8 cellular contexts compared by ENCODE assay signal in genomic region chr4:112514449-112515277, GRCh38. TPM values are rescaled to one million over a fixed set of nuclear protein-coding genes. Genes with fewer than 3 reads are reported as not detected.
A peak's percentile ranks its signal among the peaks of the same experiment; 100 is the strongest.
DNase-seq lines count a peak whose midpoint lies in the region; TF ChIP-seq lines count a peak whose summit lies in the region.

No MANE protein-coding gene starts in this region.

- H4K91ac ChIP-seq in trophoblast cell (ENCODE audit: low read depth, low read length), result no peak overlapping the region

- no peak overlapping the region for H3K4ac ChIP-seq in trophoblast cell (ENCODE audit: low read depth, low read length)

- no peaks in the 10 kb centered on the region for H3K79me1 ChIP-seq in trophoblast cell (ENCODE audit: low read length)

- H2BK5ac ChIP-seq in trophoblast cell (ENCODE audit: low read depth, low read length, poor library complexity), result no peak overlapping the region

- H3K4me1 ChIP-seq in NT2/D1 (ENCODE audit: insufficient read depth, insufficient read length) (peaks cover 4% of the 10 kb centered on the region), trophoblast cell (ENCODE audit: control insufficient read depth in 1 of 2, insufficient read depth in 2 of 2, low read length in 2 of 2) (peaks cover 22 to 24% of the 10 kb centered on the region in 2 experiments)

- H3K27me3 ChIP-seq in NT2/D1 (ENCODE audit: insufficient read depth, insufficient read length), result peaks cover 100% of the 10 kb centered on the region
- H3K27me3 ChIP-seq in trophoblast cell (ENCODE audit: insufficient read depth, low read length), result peaks cover 67% of the 10 kb centered on the region

- TF ChIP-seq CTCF in HFFc6 (IDR thresholded peaks at IDR 0.05) (no peak), epithelial cell of proximal tubule (conservative IDR thresholded peaks at IDR 0.05; ENCODE audit: low read depth, low read length) (no peak)

- H3K27ac ChIP-seq in trophoblast cell (ENCODE audit: low read depth, low read length), result no peak overlapping the region

- H3K14ac ChIP-seq in trophoblast cell (ENCODE audit: low read length), result no peak overlapping the region

- H3K36me3 ChIP-seq in NT2/D1 (ENCODE audit: insufficient read depth, insufficient read length, low read length) (no peaks in the 10 kb centered on the region), trophoblast cell (ENCODE audit: control insufficient read depth in 1 of 2, insufficient read depth in 2 of 2, low read length in 2 of 2) (no peaks in the 10 kb centered on the region)

- no CpG with 5 or more reads among the region's 67 CpGs for WGBS in trophoblast cell (ENCODE audit: extremely low coverage, insufficient coverage, insufficient read length)

- no peaks in the 10 kb centered on the region for H3K79me2 ChIP-seq in trophoblast cell (ENCODE audit: control insufficient read depth, insufficient read depth, low read length, poor library complexity)

- no peak overlapping the region for H2AK5ac ChIP-seq in trophoblast cell (ENCODE audit: low read length)

- H3K27me3 Mint-ChIP-seq in activated T-cell treated with anti-CD3 and anti-CD28 coated beads, Interleukin-2, amount 50 U/mL, for 24 hours, result peaks cover 93% of the 10 kb centered on the region
- H3K27me3 Mint-ChIP-seq in HFFc6 (ENCODE audit: insufficient read depth), result peaks cover 71% of the 10 kb centered on the region

- H3K27ac Mint-ChIP-seq in activated T-cell treated with anti-CD3 and anti-CD28 coated beads, Interleukin-2, amount 50 U/mL, for 24 hours, result peak overlapping the region; percentile 24
- H3K27ac Mint-ChIP-seq in HFFc6, result no peak overlapping the region

- no peak overlapping the region for H2BK12ac ChIP-seq in trophoblast cell (ENCODE audit: low read length)

- peak overlapping the region; percentile 99 for H3K4me2 ChIP-seq in trophoblast cell (ENCODE audit: low read length)

- H2AFZ ChIP-seq in trophoblast cell (ENCODE audit: insufficient read depth, low read length, poor library complexity), result peak overlapping the region; percentile 59

- H3K4me3 ChIP-seq in NT2/D1 (ENCODE audit: insufficient read length, low read depth) (peak overlapping the region; percentile 46), epithelial cell of proximal tubule (ENCODE audit: low read depth, low read length) (peak overlapping the region; percentile 54), trophoblast cell (ENCODE audit: low read depth, low read length) (peak overlapping the region; percentile 66)

- H2BK120ac ChIP-seq in trophoblast cell (ENCODE audit: insufficient read depth, low read length, poor library complexity), result no peak overlapping the region

- no peak overlapping the region for H3K18ac ChIP-seq in trophoblast cell (ENCODE audit: low read length)

- H3K36me3 Mint-ChIP-seq in activated T-cell treated with anti-CD3 and anti-CD28 coated beads, Interleukin-2, amount 50 U/mL, for 24 hours (ENCODE audit: low read depth), result peaks cover 2% of the 10 kb centered on the region
- 0 out of 2 replicates have a peak, but pooled peaks cover 9% of the 10 kb centered on the region for H3K36me3 Mint-ChIP-seq in HFFc6 (ENCODE audit: low read depth)

- H3K9ac ChIP-seq in NT2/D1 (ENCODE audit: insufficient read length, low read depth) (no peak overlapping the region), trophoblast cell (ENCODE audit: low read length) (no peak overlapping the region)

- H3K4me3 Mint-ChIP-seq in activated T-cell treated with anti-CD3 and anti-CD28 coated beads, Interleukin-2, amount 50 U/mL, for 24 hours, result peak overlapping the region; percentile 85
- peak overlapping the region; percentile 48; the same call in 1 of the 2 replicates for H3K4me3 Mint-ChIP-seq in HFFc6

- H3K9me3 ChIP-seq in NT2/D1 (ENCODE audit: insufficient read depth, low read length) (no peaks in the 10 kb centered on the region), trophoblast cell (ENCODE audit: insufficient read depth, low read depth, low read length) (peaks cover 4% of the 10 kb centered on the region)

- no peak overlapping the region for H3K23ac ChIP-seq in trophoblast cell (ENCODE audit: low read length)

- H4K8ac ChIP-seq in trophoblast cell (ENCODE audit: low read depth, low read length), result no peak overlapping the region

- DNase-seq in activated T-cell treated with anti-CD3 and anti-CD28 coated beads, Interleukin-2, amount 50 U/mL, for 24 hours, result no peak
- no peak for DNase-seq in activated T-cell treated with anti-CD3 and anti-CD28 coated beads for 4 hours
- DNase-seq in HFFc6, result no peak
- DNase-seq in NT2/D1 (ENCODE audit: low read depth, low spot score), result no peak
- no peak for DNase-seq in epithelial cell of proximal tubule (ENCODE audit: low read depth)
- DNase-seq in trophoblast cell, result peak in 1 of 2 donors; percentile 32
- no peak for DNase-seq in pons (ENCODE audit: low spot score)
- no peak for DNase-seq in SIG-M5 treated with dmso at 0.1 percent for 504 hours (lab: John Stamatoyannopoulos, UW; ENCODE audit: unreplicated experiment)

- no peaks in the 10 kb centered on the region for H3K9me3 Mint-ChIP-seq in activated T-cell treated with anti-CD3 and anti-CD28 coated beads, Interleukin-2, amount 50 U/mL, for 24 hours
- H3K9me3 Mint-ChIP-seq in HFFc6, result 0 out of 2 replicates have a peak, but pooled peaks cover 3% of the 10 kb centered on the region

- no peak overlapping the region for H4K12ac ChIP-seq in trophoblast cell (ENCODE audit: low read depth, low read length)

- peaks cover 54% of the 10 kb centered on the region for H3K4me1 Mint-ChIP-seq in activated T-cell treated with anti-CD3 and anti-CD28 coated beads, Interleukin-2, amount 50 U/mL, for 24 hours (ENCODE audit: low read depth)
- H3K4me1 Mint-ChIP-seq in HFFc6 (ENCODE audit: low read depth), result peaks cover 41% of the 10 kb centered on the region

RNA-seq across cellular contexts. Expression of gene NEUROG2, which starts 1.3 kb away (rescaled TPM):
- total RNA-seq in HFFc6 (2021; fragmentation: NEBNext Ultra II Directional; extraction: Animal tissue kit (Norgen Biotek cat#: 25700)), result not detected
- total RNA-seq in epithelial cell of proximal tubule, result not detected in 2 replicates
- polyA plus RNA-seq in trophoblast cell (2013), result not detected in 2 replicates
